8 cellular contexts compared by ENCODE assay signal in genomic region chr9:78118742-78119473, GRCh38.
A peak's percentile ranks its signal among the peaks of the same experiment; 100 is the strongest.
DNase-seq lines count a peak whose midpoint lies in the region; ATAC-seq and TF ChIP-seq lines count a peak whose summit lies in the region.

No MANE protein-coding gene starts in this region.

- no peak for TF ChIP-seq CTCF in mammary epithelial cell (conservative IDR thresholded peaks at IDR 0.05 in 1 of 2, IDR thresholded peaks at IDR 0.05 in 1 of 2; ENCODE audit: extremely low read depth in 1 of 2, insufficient read depth in 1 of 2, low read depth in 1 of 2, low read length in 2 of 2)

- peaks cover 4% of the 10 kb centered on the region for H3K9me3 ChIP-seq in mammary epithelial cell (replicated peaks; ENCODE audit: insufficient read depth, low read length)

- dilution Hi-C loops in mammary epithelial cell (cut with HindIII; ENCODE audit: low sequenced_read_pairs): no loop called here

- CTCF ChIA-PET in mammary epithelial cell (lab: Charles Lee; ENCODE audit: low non-redundant PET): interaction anchor here (0.8 kb wide), 1 partner anchor 142 kb away, joined by 8 read pairs; no protein-coding TSS in a partner anchor

- peak overlapping the region; percentile 14 for H2AFZ ChIP-seq in mammary epithelial cell (ENCODE audit: low read depth, low read length)

- intact Hi-C loops in mammary epithelial cell (cut with micrococcal nuclease): no loop called here

- no peak overlapping the region for H3K4me3 ChIP-seq in mammary epithelial cell (replicated peaks in 1 of 3; ENCODE audit: insufficient read depth in 1 of 3, low read depth in 2 of 3, low read length in 3 of 3)

- no peaks in the 10 kb centered on the region for H4K20me1 ChIP-seq in mammary epithelial cell (ENCODE audit: insufficient read depth, low read length)

- H3K27me3 ChIP-seq in mammary epithelial cell (ENCODE audit: insufficient read depth, low read length): no peaks in the 10 kb centered on the region

- peak overlapping the region; percentile 32 for H3K4me2 ChIP-seq in mammary epithelial cell (ENCODE audit: insufficient read depth, low read depth, low read length)

- no TSS peak for BruUV-seq in mammary epithelial cell (replicated peaks; lab: Mats Ljungman, UMichigan)

- peak; percentile 44 for DNase-seq in EH (ENCODE audit: low read depth)
- DNase-seq in HT-29 (ENCODE audit: low spot score): peak; percentile 16
- peak; percentile 98 for DNase-seq in mammary epithelial cell
- no peak for DNase-seq in NCI-H2029 treated with DMSO at 0.1 percent for 48 hours (lab: John Stamatoyannopoulos, UW)
- DNase-seq in substantia nigra (lab: John Stamatoyannopoulos, UW): no peak
- no peak for DNase-seq in NK-92 (lab: John Stamatoyannopoulos, UW; ENCODE audit: unreplicated experiment)

- H3K27ac ChIP-seq in mammary epithelial cell (ENCODE audit: insufficient read depth, low read depth, low read length): peak overlapping the region; percentile 54
- no peak overlapping the region for H3K27ac ChIP-seq in substantia nigra (ENCODE audit: low read depth, low read length, poor library complexity, severe bottlenecking)

- H3K4me1 ChIP-seq in mammary epithelial cell (ENCODE audit: insufficient read depth, low read length): peaks cover 28% of the 10 kb centered on the region

- ATAC-seq in GM21367 (IDR thresholded peaks at IDR 0.05; ENCODE audit: unreplicated experiment) (peak; percentile 93), HG03460 (IDR thresholded peaks at IDR 0.05; ENCODE audit: unreplicated experiment) (no peak)

- no peak overlapping the region for H3K9ac ChIP-seq in mammary epithelial cell (ENCODE audit: insufficient read depth, low read length)

- WGBS in mammary epithelial cell (ENCODE audit: low coverage, missing lambda C conversion rate): 12% methylated on average over 2 of the region's 2 CpGs

- no peaks in the 10 kb centered on the region for H3K79me2 ChIP-seq in mammary epithelial cell (ENCODE audit: insufficient read depth, low read length)

- in situ Hi-C loops in mammary epithelial cell (cut with MboI; ENCODE audit: low sequenced_read_pairs in 2 of 2): no loop called here

- H3K36me3 ChIP-seq in mammary epithelial cell (ENCODE audit: insufficient read depth, low read length): no peaks in the 10 kb centered on the region

Comparison
In these comparisons a context has a peak if more than half of its experiments do, and no peak if none do; other contexts are left out.
1. DNase-seq: peak in EH (single experiment), HT-29 (single experiment) and mammary epithelial cell (single experiment); none in NCI-H2029 treated with DMSO at 0.1 percent for 48 hours (single experiment), substantia nigra (0 of 49) and NK-92 (single experiment).